10 cellular contexts compared by ENCODE assay signal in genomic region chr6:105164418-105164817, GRCh38. TPM values are rescaled to one million over a fixed set of nuclear protein-coding genes. Genes with fewer than 3 reads are reported as not detected.
DNase-seq lines count a peak whose midpoint lies in the region; TF ChIP-seq lines count a peak whose summit lies in the region.
"Had no signal": no experiment of that assay in that cellular context is flagged by ENCODE, and none has a peak within 500 bp of the region (broad histone marks: within the 10 kb centered on the region; RNA-seq: fewer than 3 reads in every experiment).

No MANE protein-coding gene starts in this region.

- no peaks in the 10 kb centered on the region for H3K79me2 ChIP-seq in mesendoderm (ENCODE audit: control insufficient read depth, insufficient read depth, low read length)

- no peak overlapping the region for H2AK5ac ChIP-seq in mesendoderm (ENCODE audit: low read length)

- H3K4me1 ChIP-seq in mesendoderm (ENCODE audit: control insufficient read depth, low read depth, low read length) (no peaks in the 10 kb centered on the region), colonic mucosa (no peaks in the 10 kb centered on the region)

- peak overlapping the region; percentile 57 for H3K23ac ChIP-seq in mesendoderm (ENCODE audit: low read length)

- H3K9me3 ChIP-seq in colonic mucosa = no peaks in the 10 kb centered on the region

- WGBS in mesendoderm (ENCODE audit: extremely low coverage, insufficient coverage, low lambda C conversion rate) = no CpG with 5 or more reads among the region's 2 CpGs

- no peak overlapping the region for H4K8ac ChIP-seq in mesendoderm (ENCODE audit: low read depth, low read length)

- H3K4me3 ChIP-seq in cardiac fibroblast (replicated peaks in 1 of 2; ENCODE audit: low read depth in 2 of 2, low read length in 2 of 2) = no peak overlapping the region
- no peak overlapping the region for H3K4me3 ChIP-seq in mesendoderm (ENCODE audit: low read length)
- no peak overlapping the region for H3K4me3 ChIP-seq in colonic mucosa

- H3K4ac ChIP-seq in mesendoderm (ENCODE audit: low read depth, low read length) = no peak overlapping the region

- no peak overlapping the region for H3K18ac ChIP-seq in mesendoderm (ENCODE audit: low read length)

- H3K27ac ChIP-seq in mesendoderm (ENCODE audit: low read depth, low read length) (no peak overlapping the region), colonic mucosa (no peak overlapping the region)

- no peak overlapping the region for H2BK120ac ChIP-seq in mesendoderm (ENCODE audit: low read depth, low read length)

- no peak overlapping the region for H2BK5ac ChIP-seq in mesendoderm (ENCODE audit: low read length)

- no peak overlapping the region for H3K4me2 ChIP-seq in mesendoderm (ENCODE audit: low read length)

- no peak overlapping the region for H2BK15ac ChIP-seq in mesendoderm (replicated peaks; ENCODE audit: low read depth)

- intact Hi-C loops in colonic mucosa (cut with DNase I) = no loop called here

- DNase-seq in ELF-1 (ENCODE audit: low read depth, low spot score) = peak; percentile 17
- DNase-seq in NCI-H2196 treated with DMSO at 0.1 percent for 48 hours (lab: John Stamatoyannopoulos, UW; ENCODE audit: unreplicated experiment) = peak; percentile 51
- DNase-seq in cardiac fibroblast (ENCODE audit: low read depth in 2 of 2) = peak; percentile 33 to 68
- no peak for DNase-seq in mesendoderm
- no peak for DNase-seq in colonic mucosa
- no peak for DNase-seq in Kasumi-1 (lab: John Stamatoyannopoulos, UW)
- no peak for DNase-seq in T-helper 2 cell
- no peak for DNase-seq in hippocampal formation (lab: John Stamatoyannopoulos, UW)
- DNase-seq: stimulated activated naive CD4-positive, alpha-beta T cell had no signal

- no peaks in the 10 kb centered on the region for H3K36me3 ChIP-seq in mesendoderm (ENCODE audit: control insufficient read depth, insufficient read depth, low read length)
- no peaks in the 10 kb centered on the region for H3K36me3 ChIP-seq in colonic mucosa

- H3K9ac ChIP-seq in mesendoderm (ENCODE audit: low read length) = no peak overlapping the region
- H3K9ac ChIP-seq in colonic mucosa (ENCODE audit: low read depth in 2 of 2, low read length in 2 of 2) = no peak overlapping the region

- H4K5ac ChIP-seq in mesendoderm (ENCODE audit: low read length) = no peak overlapping the region

- H3K56ac ChIP-seq in mesendoderm (ENCODE audit: low read length) = no peak overlapping the region

- no peak for TF ChIP-seq CTCF in cardiac fibroblast (IDR thresholded peaks at IDR 0.05; ENCODE audit: low read depth, low read length)
- no peak for TF ChIP-seq CTCF in colonic mucosa (IDR thresholded peaks at IDR 0.05)

- H3K79me1 ChIP-seq in mesendoderm (ENCODE audit: low read length) = no peaks in the 10 kb centered on the region

- no peaks in the 10 kb centered on the region for H3K27me3 ChIP-seq in mesendoderm (ENCODE audit: insufficient read depth, low read length, poor library complexity)
- no peaks in the 10 kb centered on the region for H3K27me3 ChIP-seq in colonic mucosa

RNA-seq across cellular contexts. Expression of gene POPDC3, which starts 15.4 kb away (rescaled TPM):
- 3.3 TPM for polyA plus RNA-seq in mesendoderm (2013, experiment 1 of 2)
- polyA plus RNA-seq in mesendoderm (2013, experiment 2 of 2) = 3.7 TPM
- under 1 TPM in 1 of 2 donors, not detected in 1; 0.24 TPM for total RNA-seq in colonic mucosa
- total RNA-seq: natural killer cell treated with Interleukin-12 subunit alpha and Interleukin-12 subunit beta and Interleukin-15 and Interleukin-18, amount 100 ng/mL, for 72 hours had no signal

Comparison
In these comparisons a context has a peak if more than half of its experiments do, and no peak if none do; other contexts are left out.
1. DNase-seq: peak in ELF-1 (single experiment), NCI-H2196 treated with DMSO at 0.1 percent for 48 hours (single experiment) and cardiac fibroblast (2 of 2); none in mesendoderm (single experiment), colonic mucosa (single experiment), Kasumi-1 (0 of 2), T-helper 2 cell (0 of 5) and hippocampal formation (0 of 2).